Comparison of ENCODE assay signal across 10 cellular contexts in genomic region chr17:74971842-74972106, GRCh38. TPM values are rescaled to one million over a fixed set of nuclear protein-coding genes. Genes with fewer than 3 reads are reported as not detected.
DNase-seq lines count a peak whose midpoint lies in the region; ATAC-seq and TF ChIP-seq lines count a peak whose summit lies in the region.
"Had no signal": no experiment of that assay in that cellular context is flagged by ENCODE, and none has a peak within 500 bp of the region (broad histone marks: within the 10 kb centered on the region; RNA-seq: fewer than 3 reads in every experiment).

No MANE protein-coding gene starts in this region.

- no peaks in the 10 kb centered on the region for H3K9me3 Mint-ChIP-seq in natural killer cell

- DNase-seq in cardiac muscle cell (ENCODE audit: low read depth in 1 of 2, low spot score in 1 of 2) (no peak), left cardiac atrium (no peak), natural killer cell (no peak), uterus (no peak), amygdala (lab: John Stamatoyannopoulos, UW) (no peak), SHP77 (lab: John Stamatoyannopoulos, UW) (no peak)
- no peak for DNase-seq in effector memory CD4-positive, alpha-beta T cell

- no peaks in the 10 kb centered on the region for H3K9me3 ChIP-seq in cardiac muscle cell (ENCODE audit: low read depth)
- H3K9me3 ChIP-seq in effector memory CD4-positive, alpha-beta T cell (ENCODE audit: control insufficient read depth, low read length): no peaks in the 10 kb centered on the region
- H3K9me3 ChIP-seq in uterus: no peaks in the 10 kb centered on the region
- H3K9me3 ChIP-seq: neutrophil had no signal

- no peak for TF ChIP-seq POLR2A in uterus (IDR thresholded peaks at IDR 0.05)

- H3K4me1 ChIP-seq in cardiac muscle cell (ENCODE audit: low read depth) (peaks cover 11% of the 10 kb centered on the region), uterus (peaks cover 0 to 11% of the 10 kb centered on the region in 2 donors)
- H3K4me1 ChIP-seq in effector memory CD4-positive, alpha-beta T cell (ENCODE audit: control insufficient read depth, insufficient read depth, low read length, poor library complexity, severe bottlenecking): peaks cover 10% of the 10 kb centered on the region

- H3K27me3 Mint-ChIP-seq in natural killer cell (ENCODE audit: low read depth in 2 of 2): peaks cover 6 to 23% of the 10 kb centered on the region in 2 donors

- TF ChIP-seq CTCF in cardiac muscle cell (IDR thresholded peaks at IDR 0.05; ENCODE audit: low read depth, low read length) (no peak), natural killer cell (IDR thresholded peaks at IDR 0.05) (no peak), uterus (IDR thresholded peaks at IDR 0.05) (no peak)

- H3K4me3 Mint-ChIP-seq in natural killer cell: peak overlapping the region; percentile 64

- peaks cover 6% of the 10 kb centered on the region in 2 donors for H3K4me1 Mint-ChIP-seq in natural killer cell

- no peak overlapping the region for H3K27ac Mint-ChIP-seq in natural killer cell

- intact Hi-C loops in left cardiac atrium (cut with DNase I): no loop called here
- intact Hi-C loops in natural killer cell (cut with micrococcal nuclease): no loop called here
- intact Hi-C loops in uterus (cut with DNase I; ENCODE audit: low total_unique reads): no loop called here

- no peaks in the 10 kb centered on the region for H3K36me3 Mint-ChIP-seq in natural killer cell

- H3K4me3 ChIP-seq in cardiac muscle cell (peak overlapping the region; percentile 48), uterus (peak overlapping the region; percentile 21 to 32)
- H3K4me3 ChIP-seq in effector memory CD4-positive, alpha-beta T cell (ENCODE audit: insufficient read depth, low read depth, low read length, poor library complexity, severe bottlenecking): peak overlapping the region; percentile 78

- ATAC-seq in left cardiac atrium (no peak), natural killer cell (no peak), GM21367 (IDR thresholded peaks at IDR 0.05; ENCODE audit: unreplicated experiment) (no peak)

- H3K27me3 ChIP-seq in cardiac muscle cell: peaks cover 36% of the 10 kb centered on the region
- H3K27me3 ChIP-seq in effector memory CD4-positive, alpha-beta T cell (replicated peaks; ENCODE audit: control insufficient read depth, insufficient read depth, low read length, poor library complexity, severe bottlenecking): no peaks in the 10 kb centered on the region
- H3K27me3 ChIP-seq in uterus: peaks cover 0 to 4% of the 10 kb centered on the region in 2 donors

- H3K27ac ChIP-seq in cardiac muscle cell (no peak overlapping the region), uterus (peak overlapping the region in 1 of 2 donors; percentile 44)
- no peak overlapping the region for H3K27ac ChIP-seq in effector memory CD4-positive, alpha-beta T cell (ENCODE audit: insufficient read depth, low read length, poor library complexity, severe bottlenecking)
- H3K27ac ChIP-seq: neutrophil had no signal

- H3K36me3 ChIP-seq in cardiac muscle cell: no peaks in the 10 kb centered on the region
- no peaks in the 10 kb centered on the region for H3K36me3 ChIP-seq in effector memory CD4-positive, alpha-beta T cell (ENCODE audit: control insufficient read depth, insufficient read depth, low read length)
- H3K36me3 ChIP-seq in uterus: no peaks in the 10 kb centered on the region
- H3K36me3 ChIP-seq: neutrophil had no signal

RNA-seq across cellular contexts. Expression of gene HID1, which starts 0.8 kb away (rescaled TPM):
- total RNA-seq in cardiac muscle cell (35.2 and 46.3 TPM in 2 replicates), left cardiac atrium (1 to 10 TPM; 7.4 to 8.2 TPM), natural killer cell (1 to 10 TPM in 2 of 3 donors, under 1 TPM in 1; 0.66 to 9.5 (median 2.8) TPM), uterus (10 to 100 TPM in 2 of 4 donors, 1 to 10 TPM in 2; 4.4 to 46.2 (median 22.6) TPM)
- 45.4 and 57.3 TPM in 2 replicates for polyA plus RNA-seq in cardiac muscle cell

RNA-seq across cellular contexts. Expression of gene CDR2L, which starts 15.7 kb away (rescaled TPM):
- total RNA-seq in cardiac muscle cell: 15.1 and 16.4 TPM in 2 replicates
- polyA plus RNA-seq in cardiac muscle cell: 5.9 and 8.0 TPM in 2 replicates
- total RNA-seq in left cardiac atrium: 10 to 100 TPM; 13.8 to 15.2 TPM
- total RNA-seq in natural killer cell: under 1 TPM in 2 of 3 donors, not detected in 1; 0.14 to 0.23 TPM
- 10 to 100 TPM in 1 of 4 donors, 1 to 10 TPM in 3; 4.7 to 25.4 (median 6.7) TPM for total RNA-seq in uterus

RNA-seq across cellular contexts. Expression of gene OTOP3, which starts 36.1 kb away (rescaled TPM):
- total RNA-seq in cardiac muscle cell (not detected in 2 replicates), left cardiac atrium (not detected), natural killer cell (not detected), uterus (not detected)
- polyA plus RNA-seq in cardiac muscle cell: not detected in 2 replicates
- total RNA-seq: NCI-H460 had no signal

RNA-seq across cellular contexts. Expression of gene MRPL58, which starts 40.7 kb away (rescaled TPM):
- total RNA-seq in cardiac muscle cell (44.8 and 62.9 TPM in 2 replicates), left cardiac atrium (10 to 100 TPM; 38.1 to 46.7 TPM), natural killer cell (10 to 100 TPM in 2 of 3 donors, 1 to 10 TPM in 1; 9.0 to 15.7 (median 12.9) TPM), uterus (10 to 100 TPM; 18.2 to 26.4 (median 20.8) TPM)
- polyA plus RNA-seq in cardiac muscle cell: 39.7 and 48.4 TPM in 2 replicates

RNA-seq across cellular contexts. Expression of gene OTOP2, which starts 47.7 kb away (rescaled TPM):
- not detected in 2 replicates for total RNA-seq in cardiac muscle cell
- polyA plus RNA-seq in cardiac muscle cell: not detected in 2 replicates
- total RNA-seq in left cardiac atrium: not detected
- not detected for total RNA-seq in natural killer cell
- under 1 TPM in 1 of 4 donors, not detected in 3; 0.46 TPM for total RNA-seq in uterus
- total RNA-seq: NCI-H460 had no signal

Comparison
In these comparisons a context has a peak if more than half of its experiments do, and no peak if none do; other contexts are left out.
1. H3K4me3 ChIP-seq: peak in every context shown above with its lines; median percentile 78 in effector memory CD4-positive, alpha-beta T cell; 48 in cardiac muscle cell; 26 in uterus.
2. RNA of gene CDR2L, which starts 15.7 kb away (total RNA-seq): 15.1 to 16.4 TPM in cardiac muscle cell, 13.8 to 15.2 TPM in left cardiac atrium and 4.7 to 25.4 TPM in uterus; 0.14 to 0.23 TPM in natural killer cell; every median in the first group is over 4 times any median in the second.